In genomic region chr1:155214702-155215101, GRCh38 we compare ENCODE assay signal across 8 cellular contexts. TPM values are rescaled to one million over a fixed set of nuclear protein-coding genes. Genes with fewer than 3 reads are reported as not detected.
DNase-seq lines count a peak whose midpoint lies in the region; ATAC-seq and TF ChIP-seq lines count a peak whose summit lies in the region.
"Not testable (repeated sequence)": the region's sequence is repeated elsewhere in the genome, so short reads cannot be mapped to it uniquely, and the experiment has no call there.

No MANE protein-coding gene starts in this region.

- H3K27ac ChIP-seq in CD4-positive, alpha-beta T cell (ENCODE audit: low read depth, low read length), result not testable (repeated sequence)

- not testable (repeated sequence) for DNase-seq in CD4-positive, alpha-beta T cell; T-helper 2 cell treated with Interferon-gamma antibody and Interleukin-4, amounts not matched to agents 5 μg/mL and 100 μg/mL, for 36 hours (ENCODE audit: low spot score); activated CD4-positive, alpha-beta memory T cell treated with anti-CD3 and anti-CD28 coated beads, Interleukin-2, amount 10 ng/mL, durations not matched to agents 7 days and 5 days; activated T-cell treated with anti-CD3 and anti-CD28 coated beads, Interleukin-2, amount 50 U/mL, for 4 hours; activated naive CD8-positive, alpha-beta T cell treated with anti-CD3 and anti-CD28 coated beads for 36 hours; endothelial cell (ENCODE audit: low spot score); neural crest cell (ENCODE audit: low read depth, low spot score)

- ATAC-seq in CD4-positive, alpha-beta T cell (ENCODE audit: poor library complexity), result peak; percentile 81
- peak; percentile 20 to 23 for ATAC-seq in activated T-cell treated with anti-CD3 and anti-CD28 coated beads, Interleukin-2, amount 50 U/mL, for 4 hours

- not testable (repeated sequence) for H3K27me3 Mint-ChIP-seq in CD4-positive, alpha-beta T cell; IgD-negative memory B cell; T-helper 2 cell treated with Interferon-gamma antibody and Interleukin-4, amounts not matched to agents 5 μg/mL and 100 μg/mL, for 36 hours (ENCODE audit: low read depth); activated CD4-positive, alpha-beta memory T cell treated with anti-CD3 and anti-CD28 coated beads, Interleukin-2, amount 10 ng/mL, durations not matched to agents 7 days and 5 days; activated T-cell treated with anti-CD3 and anti-CD28 coated beads, Interleukin-2, amount 50 U/mL, for 4 hours (ENCODE audit: low read depth); activated naive CD8-positive, alpha-beta T cell treated with anti-CD3 and anti-CD28 coated beads for 36 hours; endothelial cell (ENCODE audit: unreplicated experiment); neural crest cell (ENCODE audit: low read depth)

- H3K36me3 Mint-ChIP-seq in CD4-positive, alpha-beta T cell (ENCODE audit: low read depth), result peaks cover 20% of the 10 kb centered on the region
- not testable (repeated sequence) for H3K36me3 Mint-ChIP-seq in IgD-negative memory B cell; activated naive CD8-positive, alpha-beta T cell treated with anti-CD3 and anti-CD28 coated beads for 36 hours; endothelial cell (ENCODE audit: low read depth, unreplicated experiment); neural crest cell (ENCODE audit: low read depth)
- peaks cover 17% of the 10 kb centered on the region for H3K36me3 Mint-ChIP-seq in T-helper 2 cell treated with Interferon-gamma antibody and Interleukin-4, amounts not matched to agents 5 μg/mL and 100 μg/mL, for 36 hours (ENCODE audit: low read depth)
- peaks cover 41% of the 10 kb centered on the region for H3K36me3 Mint-ChIP-seq in activated CD4-positive, alpha-beta memory T cell treated with anti-CD3 and anti-CD28 coated beads, Interleukin-2, amount 10 ng/mL, durations not matched to agents 7 days and 5 days (ENCODE audit: low read depth)
- H3K36me3 Mint-ChIP-seq in activated T-cell treated with anti-CD3 and anti-CD28 coated beads, Interleukin-2, amount 50 U/mL, for 4 hours (ENCODE audit: insufficient read depth), result peaks cover 12% of the 10 kb centered on the region

- not testable (repeated sequence) for H3K9me3 Mint-ChIP-seq in CD4-positive, alpha-beta T cell; IgD-negative memory B cell; T-helper 2 cell treated with Interferon-gamma antibody and Interleukin-4, amounts not matched to agents 5 μg/mL and 100 μg/mL, for 36 hours; activated CD4-positive, alpha-beta memory T cell treated with anti-CD3 and anti-CD28 coated beads, Interleukin-2, amount 10 ng/mL, durations not matched to agents 7 days and 5 days; activated T-cell treated with anti-CD3 and anti-CD28 coated beads, Interleukin-2, amount 50 U/mL, for 4 hours; activated naive CD8-positive, alpha-beta T cell treated with anti-CD3 and anti-CD28 coated beads for 36 hours; endothelial cell (ENCODE audit: unreplicated experiment); neural crest cell

- CTCF ChIA-PET in CD4-positive, alpha-beta T cell (lab: Charles Lee); activated CD4-positive, alpha-beta memory T cell treated with anti-CD3 and anti-CD28 coated beads, Interleukin-2, amount 10 ng/mL, durations not matched to agents 7 days and 5 days (lab: Charles Lee): not testable (repeated sequence)

- TF ChIP-seq CTCF in CD4-positive, alpha-beta T cell (IDR thresholded peaks at IDR 0.05); endothelial cell (IDR thresholded peaks at IDR 0.05; ENCODE audit: unreplicated experiment); neural crest cell (conservative IDR thresholded peaks at IDR 0.05): not testable (repeated sequence)

- POLR2A ChIA-PET in CD4-positive, alpha-beta T cell (lab: Charles Lee), result not testable (repeated sequence)
- POLR2A ChIA-PET in activated CD4-positive, alpha-beta memory T cell treated with anti-CD3 and anti-CD28 coated beads, Interleukin-2, amount 10 ng/mL, durations not matched to agents 7 days and 5 days (lab: Charles Lee), result interaction anchor here (1.2 to 1.5 kb wide), 2 partner anchors 8 to 29 kb away, joined by 4 read pairs; no protein-coding TSS in a partner anchor

- H3K4me1 Mint-ChIP-seq in CD4-positive, alpha-beta T cell (ENCODE audit: low read depth), result peaks cover 23% of the 10 kb centered on the region
- not testable (repeated sequence) for H3K4me1 Mint-ChIP-seq in IgD-negative memory B cell
- H3K4me1 Mint-ChIP-seq in T-helper 2 cell treated with Interferon-gamma antibody and Interleukin-4, amounts not matched to agents 5 μg/mL and 100 μg/mL, for 36 hours (ENCODE audit: low read depth), result peaks cover 20% of the 10 kb centered on the region
- peaks cover 47% of the 10 kb centered on the region for H3K4me1 Mint-ChIP-seq in activated CD4-positive, alpha-beta memory T cell treated with anti-CD3 and anti-CD28 coated beads, Interleukin-2, amount 10 ng/mL, durations not matched to agents 7 days and 5 days
- peaks cover 24% of the 10 kb centered on the region for H3K4me1 Mint-ChIP-seq in activated T-cell treated with anti-CD3 and anti-CD28 coated beads, Interleukin-2, amount 50 U/mL, for 4 hours (ENCODE audit: low read depth)
- H3K4me1 Mint-ChIP-seq in activated naive CD8-positive, alpha-beta T cell treated with anti-CD3 and anti-CD28 coated beads for 36 hours, result peaks cover 23% of the 10 kb centered on the region
- H3K4me1 Mint-ChIP-seq in endothelial cell (ENCODE audit: unreplicated experiment) (peaks cover 25% of the 10 kb centered on the region), neural crest cell (peaks cover 23% of the 10 kb centered on the region)

- H3K4me3 Mint-ChIP-seq in CD4-positive, alpha-beta T cell; IgD-negative memory B cell; T-helper 2 cell treated with Interferon-gamma antibody and Interleukin-4, amounts not matched to agents 5 μg/mL and 100 μg/mL, for 36 hours; activated T-cell treated with anti-CD3 and anti-CD28 coated beads, Interleukin-2, amount 50 U/mL, for 4 hours; activated naive CD8-positive, alpha-beta T cell treated with anti-CD3 and anti-CD28 coated beads for 36 hours: not testable (repeated sequence)
- peak overlapping the region; percentile 38 for H3K4me3 Mint-ChIP-seq in activated CD4-positive, alpha-beta memory T cell treated with anti-CD3 and anti-CD28 coated beads, Interleukin-2, amount 10 ng/mL, durations not matched to agents 7 days and 5 days
- H3K4me3 Mint-ChIP-seq in endothelial cell (ENCODE audit: unreplicated experiment) (peak overlapping the region; percentile 43), neural crest cell (peak overlapping the region; percentile 47)

- intact Hi-C loops in CD4-positive, alpha-beta T cell (cut with DNase I, micrococcal nuclease), result not testable (repeated sequence)

- H3K9me3 ChIP-seq in CD4-positive, alpha-beta T cell (ENCODE audit: control insufficient read depth, low read length), result not testable (repeated sequence)

- not testable (repeated sequence) for H3K27me3 ChIP-seq in CD4-positive, alpha-beta T cell (ENCODE audit: control insufficient read depth, insufficient read depth, low read length)

- peak overlapping the region; percentile 67 for H3K27ac Mint-ChIP-seq in CD4-positive, alpha-beta T cell
- peak overlapping the region in 2 of 3 donors; percentile 1 to 48 for H3K27ac Mint-ChIP-seq in IgD-negative memory B cell
- H3K27ac Mint-ChIP-seq in T-helper 2 cell treated with Interferon-gamma antibody and Interleukin-4, amounts not matched to agents 5 μg/mL and 100 μg/mL, for 36 hours, result peak overlapping the region; percentile 78
- peak overlapping the region; percentile 97 for H3K27ac Mint-ChIP-seq in activated CD4-positive, alpha-beta memory T cell treated with anti-CD3 and anti-CD28 coated beads, Interleukin-2, amount 10 ng/mL, durations not matched to agents 7 days and 5 days
- peak overlapping the region; percentile 2 for H3K27ac Mint-ChIP-seq in activated naive CD8-positive, alpha-beta T cell treated with anti-CD3 and anti-CD28 coated beads for 36 hours
- not testable (repeated sequence) for H3K27ac Mint-ChIP-seq in endothelial cell (ENCODE audit: unreplicated experiment); neural crest cell (ENCODE audit: unreplicated experiment)

RNA-seq across cellular contexts. Expression of gene MTX1, which starts 6.2 kb away (rescaled TPM):
- total RNA-seq in CD4-positive, alpha-beta T cell, result 10 to 100 TPM; 19.9 to 20.7 TPM
- 41.7 TPM for polyA plus RNA-seq in IgD-negative memory B cell
- 10 to 100 TPM; 41.2 to 43.1 TPM for total RNA-seq in activated CD4-positive, alpha-beta memory T cell treated with anti-CD3 and anti-CD28 coated beads, Interleukin-2, amount 10 ng/mL, durations not matched to agents 7 days and 5 days
- 10 to 100 TPM; 77.4 to 88.6 (median 77.7) TPM for total RNA-seq in activated T-cell treated with anti-CD3 and anti-CD28 coated beads, Interleukin-2, amount 50 U/mL, for 4 hours
- 10 to 100 TPM; 68.0 to 72.5 TPM for total RNA-seq in activated naive CD8-positive, alpha-beta T cell treated with anti-CD3 and anti-CD28 coated beads for 36 hours
- total RNA-seq in endothelial cell (ENCODE audit: unreplicated experiment), result 38.8 TPM
- total RNA-seq in neural crest cell, result 36.0 and 38.3 TPM in 2 replicates

RNA-seq across cellular contexts. Expression of gene THBS3, which starts 7.0 kb away (rescaled TPM):
- total RNA-seq in CD4-positive, alpha-beta T cell, result 10 to 100 TPM; 25.5 to 26.1 TPM
- polyA plus RNA-seq in IgD-negative memory B cell, result 1.4 TPM
- total RNA-seq in activated CD4-positive, alpha-beta memory T cell treated with anti-CD3 and anti-CD28 coated beads, Interleukin-2, amount 10 ng/mL, durations not matched to agents 7 days and 5 days, result 10 to 100 TPM; 30.7 to 32.3 TPM
- 1 to 10 TPM; 3.0 to 4.1 (median 3.7) TPM for total RNA-seq in activated T-cell treated with anti-CD3 and anti-CD28 coated beads, Interleukin-2, amount 50 U/mL, for 4 hours
- 1 to 10 TPM; 7.4 to 9.3 TPM for total RNA-seq in activated naive CD8-positive, alpha-beta T cell treated with anti-CD3 and anti-CD28 coated beads for 36 hours
- total RNA-seq in endothelial cell (ENCODE audit: unreplicated experiment) (35.5 TPM), neural crest cell (21.4 TPM in 2 replicates)

RNA-seq across cellular contexts. Expression of gene ENTREP3, which starts 40.6 kb away (rescaled TPM):
- 1 to 10 TPM; 6.6 to 8.3 TPM for total RNA-seq in CD4-positive, alpha-beta T cell
- polyA plus RNA-seq in IgD-negative memory B cell, result 1.7 TPM
- 10 to 100 TPM; 26.3 to 27.3 TPM for total RNA-seq in activated CD4-positive, alpha-beta memory T cell treated with anti-CD3 and anti-CD28 coated beads, Interleukin-2, amount 10 ng/mL, durations not matched to agents 7 days and 5 days
- 10 to 100 TPM; 31.7 to 41.3 (median 39.8) TPM for total RNA-seq in activated T-cell treated with anti-CD3 and anti-CD28 coated beads, Interleukin-2, amount 50 U/mL, for 4 hours
- 10 to 100 TPM; 46.6 to 49.7 TPM for total RNA-seq in activated naive CD8-positive, alpha-beta T cell treated with anti-CD3 and anti-CD28 coated beads for 36 hours
- total RNA-seq in endothelial cell (ENCODE audit: unreplicated experiment) (54.1 TPM), neural crest cell (93.1 and 94.3 TPM in 2 replicates)

RNA-seq across cellular contexts. Expression of gene TRIM46, which starts 41.1 kb away (rescaled TPM):
- total RNA-seq in CD4-positive, alpha-beta T cell, result 1 to 10 TPM; 2.9 to 3.0 TPM
- 0.14 TPM for polyA plus RNA-seq in IgD-negative memory B cell
- total RNA-seq in activated CD4-positive, alpha-beta memory T cell treated with anti-CD3 and anti-CD28 coated beads, Interleukin-2, amount 10 ng/mL, durations not matched to agents 7 days and 5 days, result 10 to 100 TPM; 17.8 to 18.3 TPM
- 1 to 10 TPM; 3.5 to 4.4 (median 3.5) TPM for total RNA-seq in activated T-cell treated with anti-CD3 and anti-CD28 coated beads, Interleukin-2, amount 50 U/mL, for 4 hours
- 1 to 10 TPM; 4.6 to 4.9 TPM for total RNA-seq in activated naive CD8-positive, alpha-beta T cell treated with anti-CD3 and anti-CD28 coated beads for 36 hours
- total RNA-seq in endothelial cell (ENCODE audit: unreplicated experiment), result 8.5 TPM
- total RNA-seq in neural crest cell, result 9.8 and 10.0 TPM in 2 replicates

RNA-seq across cellular contexts. Expression of gene KRTCAP2, which starts 41.6 kb away (rescaled TPM):
- 10 to 100 TPM; 77.8 TPM for total RNA-seq in CD4-positive, alpha-beta T cell
- polyA plus RNA-seq in IgD-negative memory B cell, result 420 TPM
- total RNA-seq in activated CD4-positive, alpha-beta memory T cell treated with anti-CD3 and anti-CD28 coated beads, Interleukin-2, amount 10 ng/mL, durations not matched to agents 7 days and 5 days, result 100 to 1,000 TPM; 203 to 224 TPM
- total RNA-seq in activated T-cell treated with anti-CD3 and anti-CD28 coated beads, Interleukin-2, amount 50 U/mL, for 4 hours, result 100 to 1,000 TPM; 191 to 204 (median 193) TPM
- total RNA-seq in activated naive CD8-positive, alpha-beta T cell treated with anti-CD3 and anti-CD28 coated beads for 36 hours, result 100 to 1,000 TPM; 135 to 145 TPM
- total RNA-seq in endothelial cell (ENCODE audit: unreplicated experiment), result 173 TPM
- 125 and 152 TPM in 2 replicates for total RNA-seq in neural crest cell
